Comparison of ENCODE assay signal across 13 cellular contexts in genomic region chr5:52598954-52599353, GRCh38.
"Had no signal": no experiment of that assay in that cellular context is flagged by ENCODE, and none has a peak within 500 bp of the region (broad histone marks: within the 10 kb centered on the region; RNA-seq: fewer than 3 reads in every experiment).

No MANE protein-coding gene starts in this region.

- H3K27me3 ChIP-seq: heart right ventricle, neutrophil, thyroid gland, vagina had no signal

- H3K4me3 Mint-ChIP-seq: endodermal cell; naive B cell; stimulated activated naive B cell treated with anti-CD40 and anti-IgM and Interleukin-4, amounts not matched to agents 10 μg/mL and 1 μg/mL and 100 μg/mL, for 72 hours had no signal

- ATAC-seq: heart right ventricle; left cardiac atrium; stimulated activated naive B cell treated with anti-CD40 and anti-IgM and Interleukin-4, amounts not matched to agents 10 μg/mL and 1 μg/mL and 100 μg/mL, for 72 hours had no signal

- H3K4me3 ChIP-seq: heart right ventricle, thyroid gland, vagina had no signal

- H3K36me3 Mint-ChIP-seq: naive B cell; stimulated activated naive B cell treated with anti-CD40 and anti-IgM and Interleukin-4, amounts not matched to agents 10 μg/mL and 1 μg/mL and 100 μg/mL, for 72 hours had no signal

- H3K9me3 Mint-ChIP-seq: activated T-helper 2 cell treated with anti-CD3 and anti-CD28 coated beads, Interferon-gamma antibody, Interleukin-2, Interleukin-4, amounts not matched to agents 10 μg/mL and 5 μg/mL and 100 μg/mL, durations not matched to agents 14 hours and 24 hours and 36 hours; stimulated activated naive B cell treated with anti-CD40 and anti-IgM and Interleukin-4, amounts not matched to agents 10 μg/mL and 1 μg/mL and 100 μg/mL, for 72 hours had no signal

- H3K27ac Mint-ChIP-seq: activated T-helper 2 cell treated with anti-CD3 and anti-CD28 coated beads, Interferon-gamma antibody, Interleukin-2, Interleukin-4, amounts not matched to agents 10 μg/mL and 5 μg/mL and 100 μg/mL, durations not matched to agents 14 hours and 24 hours and 36 hours; endodermal cell; naive B cell; stimulated activated naive B cell treated with anti-CD40 and anti-IgM and Interleukin-4, amounts not matched to agents 10 μg/mL and 1 μg/mL and 100 μg/mL, for 72 hours had no signal

- H3K27me3 Mint-ChIP-seq: naive B cell; stimulated activated naive B cell treated with anti-CD40 and anti-IgM and Interleukin-4, amounts not matched to agents 10 μg/mL and 1 μg/mL and 100 μg/mL, for 72 hours had no signal

- H3K4me1 Mint-ChIP-seq: endodermal cell; naive B cell; stimulated activated naive B cell treated with anti-CD40 and anti-IgM and Interleukin-4, amounts not matched to agents 10 μg/mL and 1 μg/mL and 100 μg/mL, for 72 hours had no signal

- H3K36me3 ChIP-seq: heart right ventricle, neutrophil, thyroid gland, vagina had no signal

- DNase-seq: activated CD4-positive, CD25-positive, alpha-beta regulatory T cell treated with anti-CD3 and anti-CD28 coated beads, Interleukin-2, amount 50 U/mL, for 72 hours; activated naive CD4-positive, alpha-beta T cell treated with anti-CD3 and anti-CD28 coated beads, Interleukin-2, amount 50 U/mL, for 16 hours; activated T-cell treated with anti-CD3 and anti-CD28 coated beads for 4 hours; endodermal cell; heart right ventricle; left cardiac atrium; naive B cell; stimulated activated CD4-positive, alpha-beta T cell treated with anti-CD3 and anti-CD28 coated beads, Interleukin-2, amount 100 ng/mL, for 48 hours; stimulated activated naive B cell treated with anti-CD40 and anti-IgM and Interleukin-4, amounts not matched to agents 10 μg/mL and 1 μg/mL and 100 μg/mL, for 72 hours; thyroid gland had no signal
